In genomic region chr4:3598695-3599227, GRCh38 we compare ENCODE assay signal across 20 cellular contexts.
DNase-seq lines count a peak whose midpoint lies in the region; ATAC-seq, FAIRE-seq and TF ChIP-seq lines count a peak whose summit lies in the region.
"Had no signal": no experiment of that assay in that cellular context is flagged by ENCODE, and none has a peak within 500 bp of the region (broad histone marks: within the 10 kb centered on the region; RNA-seq: fewer than 3 reads in every experiment).

No MANE protein-coding gene starts in this region.

- H3K4me1 ChIP-seq in K562 (replicated peaks in 1 of 2; ENCODE audit: control insufficient read depth in 2 of 2, insufficient read depth in 2 of 2, low read length in 2 of 2) (no peaks in the 10 kb centered on the region), trophoblast cell (ENCODE audit: control insufficient read depth in 1 of 2, insufficient read depth in 2 of 2, low read length in 2 of 2) (no peaks in the 10 kb centered on the region)

- no peak overlapping the region for H4K8ac ChIP-seq in trophoblast cell (ENCODE audit: low read depth, low read length)

- H3K27me3 ChIP-seq in K562 (ENCODE audit: control insufficient read depth in 2 of 2, insufficient read depth in 2 of 2, low read length in 2 of 2): peaks cover 0 to 7% of the 10 kb centered on the region in 2 experiments; a peak in 1 of 5 replicates
- no peaks in the 10 kb centered on the region for H3K27me3 ChIP-seq in trophoblast cell (ENCODE audit: insufficient read depth, low read length)

- TF ChIP-seq EP300 in K562 (IDR thresholded peaks at IDR 0.05; ENCODE audit: low read length): no peak

- no peak overlapping the region for H3K18ac ChIP-seq in trophoblast cell (ENCODE audit: low read length)

- no peak overlapping the region for H3K23ac ChIP-seq in trophoblast cell (ENCODE audit: low read length)

- H4K12ac ChIP-seq in trophoblast cell (ENCODE audit: low read depth, low read length): no peak overlapping the region

- 14% methylated on average over 7 of the region's 8 CpGs for WGBS in K562 (ENCODE audit: insufficient coverage, low coverage, missing lambda C conversion rate)
- no CpG with 5 or more reads among the region's 8 CpGs for WGBS in trophoblast cell (ENCODE audit: extremely low coverage, insufficient coverage, insufficient read length)

- no peak for TF ChIP-seq POLR2A in K562 (conservative IDR thresholded peaks at IDR 0.05)

- DNase-seq in K562 (ENCODE audit: extremely low read depth in 1 of 4, low spot score in 3 of 4) (no peak), fibroblast of gingiva (ENCODE audit: low read depth) (peak; percentile 2), mesenteric fat pad (ENCODE audit: low spot score) (peak; percentile 80), trophoblast cell (no peak), substantia nigra (lab: John Stamatoyannopoulos, UW) (no peak), NCI-H2196 treated with DMSO at 0.1 percent for 48 hours (lab: John Stamatoyannopoulos, UW; ENCODE audit: unreplicated experiment) (no peak)
- DNase-seq: C1 segment of cervical spinal cord; Calu3; CD4-positive, alpha-beta memory T cell; COR-L47; DMS153; DND-41; GM23248; H7; HCEC 1CT had no signal

- H3K9me3 ChIP-seq in K562 (replicated peaks; ENCODE audit: control insufficient read depth, insufficient read depth, low read depth, low read length) (no peaks in the 10 kb centered on the region), trophoblast cell (ENCODE audit: insufficient read depth, low read depth, low read length) (peaks cover 21% of the 10 kb centered on the region)

- CTCF ChIA-PET in K562 (lab: Yijun Ruan, JAX; ENCODE audit: low intra/inter-chr PET ratio): no interaction called here

- no TSS peak for BruUV-seq in K562 (replicated peaks; lab: Mats Ljungman, UMichigan)

- H3K4me2 ChIP-seq in K562 (ENCODE audit: insufficient read depth, low read length): no peak overlapping the region
- no peak overlapping the region for H3K4me2 ChIP-seq in trophoblast cell (ENCODE audit: low read length)

- in situ Hi-C loops in K562 (cut with MboI): no loop called here

- no peaks in the 10 kb centered on the region for H4K20me1 ChIP-seq in K562 (replicated peaks; ENCODE audit: control insufficient read depth, insufficient read depth, low read length)

- no peaks in the 10 kb centered on the region for H3K79me2 ChIP-seq in K562 (ENCODE audit: control insufficient read depth, insufficient read depth, low read length)
- no peaks in the 10 kb centered on the region for H3K79me2 ChIP-seq in trophoblast cell (ENCODE audit: control insufficient read depth, insufficient read depth, low read length, poor library complexity)

- H2BK12ac ChIP-seq in trophoblast cell (ENCODE audit: low read length): no peak overlapping the region

- no peak for FAIRE-seq in K562 (lab: Jason Lieb, UNC)
- FAIRE-seq: G401.6, GM19239, H1 had no signal

- no peak overlapping the region for H3K14ac ChIP-seq in trophoblast cell (ENCODE audit: low read length)

- no peak for TF ChIP-seq RAD21 in K562 (CRISPR knock-in tag; conservative IDR thresholded peaks at IDR 0.05 in 1 of 2, IDR thresholded peaks at IDR 0.05 in 1 of 2)

- no peak for TF ChIP-seq CTCF in K562 (IDR thresholded peaks at IDR 0.05 in 2 of 3, conservative IDR thresholded peaks at IDR 0.05 in 1 of 3; ENCODE audit: insufficient read depth in 2 of 3, low read depth in 1 of 3, low read length in 3 of 3)

- no peak overlapping the region for H4K91ac ChIP-seq in trophoblast cell (ENCODE audit: low read depth, low read length)

- H2AK5ac ChIP-seq in trophoblast cell (ENCODE audit: low read length): no peak overlapping the region

- no peak overlapping the region for H2BK5ac ChIP-seq in trophoblast cell (ENCODE audit: low read depth, low read length, poor library complexity)

- POLR2A ChIA-PET in K562 (lab: Yijun Ruan, JAX): no interaction called here

- no peak overlapping the region for H2BK120ac ChIP-seq in trophoblast cell (ENCODE audit: insufficient read depth, low read length, poor library complexity)

- no peak overlapping the region for H3K9ac ChIP-seq in K562 (ENCODE audit: insufficient read depth in 1 of 2, low read depth in 2 of 2, low read length in 2 of 2)
- H3K9ac ChIP-seq in trophoblast cell (ENCODE audit: low read length): no peak overlapping the region
- H3K9ac ChIP-seq: GM23248 had no signal

- H2AFZ ChIP-seq in K562 (ENCODE audit: low read depth, low read length) (no peak overlapping the region), trophoblast cell (ENCODE audit: insufficient read depth, low read length, poor library complexity) (no peak overlapping the region)
- H2AFZ ChIP-seq: GM23248 had no signal

- no peaks in the 10 kb centered on the region for H3K9me1 ChIP-seq in K562 (ENCODE audit: control insufficient read depth, insufficient read depth, low read length)

- no peak overlapping the region for H3K4me3 ChIP-seq in K562
- H3K4me3 ChIP-seq in trophoblast cell (ENCODE audit: low read depth, low read length): peak overlapping the region; percentile 37
- H3K4me3 ChIP-seq: GM23248 had no signal

- H3K4ac ChIP-seq in trophoblast cell (ENCODE audit: low read depth, low read length): no peak overlapping the region

- ATAC-seq in K562: no peak
- no peak for ATAC-seq in HG03139 (IDR thresholded peaks at IDR 0.05; ENCODE audit: unreplicated experiment)
- no peak for ATAC-seq in HG03097 (IDR thresholded peaks at IDR 0.05; ENCODE audit: low FRiP score, unreplicated experiment)

- H3K27ac ChIP-seq in K562 (ENCODE audit: extremely low read depth, low read depth, low read length) (no peak overlapping the region), trophoblast cell (ENCODE audit: low read depth, low read length) (no peak overlapping the region), substantia nigra (ENCODE audit: low read depth, low read length, poor library complexity, severe bottlenecking) (no peak overlapping the region)
- H3K27ac ChIP-seq: GM23248 had no signal

- H3K36me3 ChIP-seq in K562 (ENCODE audit: control insufficient read depth, insufficient read depth, low read length) (no peaks in the 10 kb centered on the region), trophoblast cell (ENCODE audit: control insufficient read depth in 1 of 2, insufficient read depth in 2 of 2, low read length in 2 of 2) (no peaks in the 10 kb centered on the region)

- no peaks in the 10 kb centered on the region for H3K79me1 ChIP-seq in trophoblast cell (ENCODE audit: low read length)

- intact Hi-C loops in K562 (cut with micrococcal nuclease): no loop called here

TF ChIP-seq in K562, 482 proteins besides CTCF, POLR2A, EP300 and RAD21:
- TF ChIP-seq SNIP1 (IDR thresholded peaks at IDR 0.05; ENCODE audit: low read depth) (no peak), ZNF696 (CRISPR knock-in tag; conservative IDR thresholded peaks at IDR 0.05) (no peak), BCL6 (CRISPR knock-in tag; IDR thresholded peaks at IDR 0.05) (no peak), ZBTB43 (CRISPR knock-in tag; IDR thresholded peaks at IDR 0.05) (peak; percentile 98), XRCC4 (IDR thresholded peaks at IDR 0.05; ENCODE audit: extremely low read depth, insufficient read depth, insufficient read length) (no peak)

Comparison
In these comparisons a context has a peak if more than half of its experiments do, and no peak if none do; other contexts are left out.
1. DNase-seq: peak in fibroblast of gingiva (single experiment) and mesenteric fat pad (single experiment); none in K562 (0 of 4), trophoblast cell (0 of 2), substantia nigra (0 of 49) and NCI-H2196 treated with DMSO at 0.1 percent for 48 hours (single experiment).